Comparison of ENCODE assay signal across 8 cellular contexts in the genomic region with DNA sequence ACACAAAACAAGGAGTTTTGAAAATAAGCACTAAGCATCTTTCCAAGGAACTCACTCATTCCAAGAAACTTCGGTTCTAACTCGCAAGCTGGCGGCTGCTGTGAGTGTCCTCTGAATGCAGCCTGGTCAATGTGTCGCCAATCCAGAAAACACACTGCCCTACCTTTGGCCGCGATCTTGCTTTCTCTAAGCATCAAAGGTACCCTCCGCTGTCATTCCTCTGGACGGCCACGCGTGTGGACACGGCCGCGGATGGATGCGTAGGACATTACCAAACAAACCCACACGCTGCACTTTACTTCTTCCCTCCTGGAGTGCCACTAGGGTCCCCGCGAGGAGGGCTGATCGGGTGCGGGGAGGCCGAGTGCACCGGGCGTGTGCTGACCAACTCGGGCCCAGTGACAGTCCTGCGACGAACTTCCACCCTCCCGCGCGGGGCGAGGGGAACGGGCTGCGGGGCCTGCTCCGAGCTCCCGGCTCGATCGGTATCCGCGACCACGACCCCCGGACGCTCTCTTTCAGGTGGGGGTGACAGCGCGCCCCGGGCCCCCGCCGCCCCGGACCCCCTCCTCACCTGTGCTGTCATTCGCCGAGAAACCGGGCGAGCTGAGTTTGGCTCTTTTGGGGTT. TPM values are rescaled to one million over a fixed set of nuclear protein-coding genes. Genes with fewer than 3 reads are reported as not detected.
A peak's percentile ranks its signal among the peaks of the same experiment; 100 is the strongest.
DNase-seq lines count a peak whose midpoint lies in the region; ATAC-seq and TF ChIP-seq lines count a peak whose summit lies in the region.

No MANE protein-coding gene starts in this region.

- H3K27ac ChIP-seq in parathyroid adenoma: no peak overlapping the region

- H3K36me3 Mint-ChIP-seq in glutamatergic neuron (ENCODE audit: unreplicated experiment): peaks cover 5% of the 10 kb centered on the region

- peaks cover 9% of the 10 kb centered on the region for H3K9me3 Mint-ChIP-seq in glutamatergic neuron (ENCODE audit: unreplicated experiment)

- no peak for TF ChIP-seq CTCF in glutamatergic neuron (IDR thresholded peaks at IDR 0.05; ENCODE audit: partially characterized antibody, unreplicated experiment)
- TF ChIP-seq CTCF in parathyroid adenoma (IDR thresholded peaks at IDR 0.05): no peak

- peaks cover 12% of the 10 kb centered on the region for H3K27me3 Mint-ChIP-seq in glutamatergic neuron (ENCODE audit: unreplicated experiment)

- H3K9me3 ChIP-seq in parathyroid adenoma (ENCODE audit: control insufficient read depth, low read length): no peaks in the 10 kb centered on the region

- no peaks in the 10 kb centered on the region for H3K27me3 ChIP-seq in parathyroid adenoma (ENCODE audit: control insufficient read depth, insufficient read depth, low read length)

- peak; percentile 28 for DNase-seq in activated T-cell treated with anti-CD3 and anti-CD28 coated beads, Interleukin-2, amount 50 U/mL, for 1 hour
- DNase-seq in glutamatergic neuron: peak; percentile 50
- no peak for DNase-seq in NCI-H1048 (lab: John Stamatoyannopoulos, UW)
- DNase-seq in NCI-H510A (lab: John Stamatoyannopoulos, UW): no peak

- no peak for TF ChIP-seq POLR2A in GM18505 (IDR thresholded peaks at IDR 0.05; ENCODE audit: borderline replicate concordance, extremely low read depth, insufficient read depth, insufficient read length)

- H3K27ac Mint-ChIP-seq in glutamatergic neuron (ENCODE audit: unreplicated experiment): peak overlapping the region; percentile 70

- peak overlapping the region; percentile 68 for H3K4me3 ChIP-seq in parathyroid adenoma (ENCODE audit: low read depth, low read length)

- peaks cover 45% of the 10 kb centered on the region for H3K4me1 Mint-ChIP-seq in glutamatergic neuron (ENCODE audit: low read depth, unreplicated experiment)

- H3K4me2 ChIP-seq in parathyroid adenoma (ENCODE audit: low read length): peak overlapping the region; percentile 75

- H3K4me1 ChIP-seq in parathyroid adenoma: peaks cover 19% of the 10 kb centered on the region

- no peak overlapping the region for H2AFZ ChIP-seq in parathyroid adenoma

- ATAC-seq in GM18505 (IDR thresholded peaks at IDR 0.05; ENCODE audit: unreplicated experiment): peak; percentile 6
- peak; percentile 22 for ATAC-seq in HG03520 (IDR thresholded peaks at IDR 0.05; ENCODE audit: unreplicated experiment)
- ATAC-seq in HG03378 (IDR thresholded peaks at IDR 0.05; ENCODE audit: unreplicated experiment): no peak

- H3K79me2 ChIP-seq in parathyroid adenoma: peaks cover 52% of the 10 kb centered on the region

- H3K4me3 Mint-ChIP-seq in glutamatergic neuron (ENCODE audit: unreplicated experiment): peak overlapping the region; percentile 98

- no peaks in the 10 kb centered on the region for H3K36me3 ChIP-seq in parathyroid adenoma (ENCODE audit: control insufficient read depth, insufficient read depth, low read length)

- no peak overlapping the region for H3K9ac ChIP-seq in parathyroid adenoma

RNA-seq across cellular contexts. Expression of a gene that starts 1.1 kb away (rescaled TPM):
- total RNA-seq in glutamatergic neuron (ENCODE audit: unreplicated experiment): 96.9 TPM

Comparison
In these comparisons a context has a peak if more than half of its experiments do, and no peak if none do; other contexts are left out.
1. DNase-seq: peak in activated T-cell treated with anti-CD3 and anti-CD28 coated beads, Interleukin-2, amount 50 U/mL, for 1 hour (single experiment) and glutamatergic neuron (single experiment); none in NCI-H1048 (single experiment) and NCI-H510A (single experiment).